Comparison of ENCODE assay signal across 2 cellular contexts in the genomic region with DNA sequence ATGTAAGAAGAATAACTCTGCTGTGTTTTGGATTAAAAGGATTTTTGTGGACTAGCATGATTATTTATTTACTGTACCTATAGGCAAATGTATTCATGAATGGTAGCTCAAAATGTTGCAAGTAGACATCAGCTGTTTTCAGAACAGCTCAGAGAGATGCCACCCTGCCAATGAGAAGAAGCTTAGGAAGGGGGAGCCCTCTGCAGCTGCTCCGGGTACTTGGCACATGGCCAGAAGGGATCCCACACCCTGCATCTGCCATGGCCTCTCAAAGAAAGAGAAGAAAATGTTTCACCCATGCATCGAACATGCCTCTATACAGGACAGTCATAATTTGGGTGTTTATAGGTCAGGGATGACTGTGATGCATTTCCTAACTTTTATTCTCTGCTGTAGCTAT.
TF ChIP-seq lines count a peak whose summit lies in the region.

No MANE protein-coding gene starts in this region.

TF ChIP-seq in IMR-90, 13 proteins besides CTCF, POLR2A, EP300 and RAD21 (continued from another document):
- TF ChIP-seq, protein P1, sequence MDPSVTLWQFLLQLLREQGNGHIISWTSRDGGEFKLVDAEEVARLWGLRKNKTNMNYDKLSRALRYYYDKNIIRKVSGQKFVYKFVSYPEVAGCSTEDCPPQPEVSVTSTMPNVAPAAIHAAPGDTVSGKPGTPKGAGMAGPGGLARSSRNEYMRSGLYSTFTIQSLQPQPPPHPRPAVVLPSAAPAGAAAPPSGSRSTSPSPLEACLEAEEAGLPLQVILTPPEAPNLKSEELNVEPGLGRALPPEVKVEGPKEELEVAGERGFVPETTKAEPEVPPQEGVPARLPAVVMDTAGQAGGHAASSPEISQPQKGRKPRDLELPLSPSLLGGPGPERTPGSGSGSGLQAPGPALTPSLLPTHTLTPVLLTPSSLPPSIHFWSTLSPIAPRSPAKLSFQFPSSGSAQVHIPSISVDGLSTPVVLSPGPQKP (IDR thresholded peaks at IDR 0.05; ENCODE audit: borderline replicate concordance, low read depth, low read length) = no peak
- no peak for TF ChIP-seq FOS (IDR thresholded peaks at IDR 0.05; ENCODE audit: low read depth, low read length)
- no peak for TF ChIP-seq BHLHE40 (IDR thresholded peaks at IDR 0.05; ENCODE audit: low read depth, low read length)
- TF ChIP-seq CHD1 (IDR thresholded peaks at IDR 0.05; ENCODE audit: low read depth, low read length) = no peak
- TF ChIP-seq MXI1 (IDR thresholded peaks at IDR 0.05; ENCODE audit: borderline replicate concordance, low read depth, low read length) = no peak
- no peak for TF ChIP-seq MAFK (IDR thresholded peaks at IDR 0.05; ENCODE audit: low read depth, low read length)
- TF ChIP-seq RFX5 (IDR thresholded peaks at IDR 0.05; ENCODE audit: low read depth, low read length) = no peak
- no peak for TF ChIP-seq SMC3 (IDR thresholded peaks at IDR 0.05; ENCODE audit: low read depth, low read length)
- no peak for TF ChIP-seq MAZ (IDR thresholded peaks at IDR 0.05; ENCODE audit: borderline replicate concordance, low read depth, low read length)
- TF ChIP-seq, protein P2, sequence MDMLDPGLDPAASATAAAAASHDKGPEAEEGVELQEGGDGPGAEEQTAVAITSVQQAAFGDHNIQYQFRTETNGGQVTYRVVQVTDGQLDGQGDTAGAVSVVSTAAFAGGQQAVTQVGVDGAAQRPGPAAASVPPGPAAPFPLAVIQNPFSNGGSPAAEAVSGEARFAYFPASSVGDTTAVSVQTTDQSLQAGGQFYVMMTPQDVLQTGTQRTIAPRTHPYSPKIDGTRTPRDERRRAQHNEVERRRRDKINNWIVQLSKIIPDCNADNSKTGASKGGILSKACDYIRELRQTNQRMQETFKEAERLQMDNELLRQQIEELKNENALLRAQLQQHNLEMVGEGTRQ (IDR thresholded peaks at IDR 0.05; ENCODE audit: low read depth, low read length) = no peak
- no peak for TF ChIP-seq CEBPB (IDR thresholded peaks at IDR 0.05; ENCODE audit: low read depth, low read length)
TF ChIP-seq in IMR-90: peak in this region for 0.

TF ChIP-seq in GM12891, 5 proteins besides CTCF, POLR2A, EP300 and RAD21 (continued from another document):
- TF ChIP-seq POU2F2 (IDR thresholded peaks at IDR 0.05; ENCODE audit: low read depth, low read length) = no peak
- no peak for TF ChIP-seq TAF1 (IDR thresholded peaks at IDR 0.05; ENCODE audit: low read depth, low read length)
- no peak for TF ChIP-seq SPI1 (IDR thresholded peaks at IDR 0.05; ENCODE audit: low read depth, low read length)
